ENCODE assay signal across 12 cellular contexts in genomic region chr2:20439503-20439902, GRCh38. TPM values are rescaled to one million over a fixed set of nuclear protein-coding genes. Genes with fewer than 3 reads are reported as not detected.
DNase-seq lines count a peak whose midpoint lies in the region; ATAC-seq lines count a peak whose summit lies in the region.
"Had no signal": no experiment of that assay in that cellular context is flagged by ENCODE, and none has a peak within 500 bp of the region (broad histone marks: within the 10 kb centered on the region; RNA-seq: fewer than 3 reads in every experiment).

No MANE protein-coding gene starts in this region.

- H2BK15ac ChIP-seq in mesenchymal stem cell (ENCODE audit: low read depth, poor library complexity, severe bottlenecking), result no peak overlapping the region

- peak overlapping the region in 1 of 2 experiments; percentile 55 for H3K18ac ChIP-seq in mesenchymal stem cell (ENCODE audit: low read depth in 1 of 2, low read length in 2 of 2)

- no peaks in the 10 kb centered on the region for H3K36me3 Mint-ChIP-seq in effector memory CD8-positive, alpha-beta T cell (ENCODE audit: insufficient read depth)
- H3K36me3 Mint-ChIP-seq: natural killer cell treated with Interleukin-12 subunit alpha and Interleukin-12 subunit beta and Interleukin-15 and Interleukin-18, amount 100 ng/mL, for 72 hours had no signal

- H3K27me3 ChIP-seq in mesenchymal stem cell (ENCODE audit: control insufficient read depth in 1 of 2, insufficient read depth in 1 of 2, low read length in 2 of 2) (no peaks in the 10 kb centered on the region), aorta (ENCODE audit: control insufficient read depth in 1 of 2, insufficient read depth in 2 of 2, low read length in 1 of 2) (no peaks in the 10 kb centered on the region)

- H3K4me2 ChIP-seq in mesenchymal stem cell (ENCODE audit: low read length, poor library complexity, severe bottlenecking), result no peak overlapping the region

- intact Hi-C loops in Right ventricle myocardium inferior (cut with DNase I), result no loop called here
- intact Hi-C loops in cardiac septum (cut with DNase I), result no loop called here
- intact Hi-C loops in aorta (cut with DNase I), result loop anchor here in 1 of 2 donors (2.0 kb wide), 1 partner anchor 203 kb away; no protein-coding TSS in a partner anchor

- no peak overlapping the region for H4K8ac ChIP-seq in mesenchymal stem cell (ENCODE audit: low read length)

- H3K9me3 ChIP-seq in mesenchymal stem cell (ENCODE audit: control insufficient read depth, low read length) (no peaks in the 10 kb centered on the region), aorta (ENCODE audit: control insufficient read depth, low read length) (no peaks in the 10 kb centered on the region)

- no peak overlapping the region for H3K4ac ChIP-seq in mesenchymal stem cell (ENCODE audit: low read depth in 1 of 2, low read length in 2 of 2)

- DNase-seq in Right ventricle myocardium inferior (ENCODE audit: missing footprints) (no peak), cardiac septum (ENCODE audit: low spot score) (no peak), mesenchymal stem cell (no peak), aorta (no peak), DMS 273 (lab: John Stamatoyannopoulos, UW; ENCODE audit: unreplicated experiment) (no peak), cerebellar cortex (ENCODE audit: low spot score) (no peak), GOT3 (lab: John Stamatoyannopoulos, UW) (no peak)
- DNase-seq in effector memory CD8-positive, alpha-beta T cell, result no peak
- DNase-seq: NCI-H2107; stimulated activated CD4-positive, alpha-beta T cell treated with anti-CD3 and anti-CD28 coated beads, Interleukin-4, amount 100 ng/mL, for 24 hours; SW 1271 had no signal

- H3K4me3 Mint-ChIP-seq in effector memory CD8-positive, alpha-beta T cell, result no peak overlapping the region
- H3K4me3 Mint-ChIP-seq: natural killer cell treated with Interleukin-12 subunit alpha and Interleukin-12 subunit beta and Interleukin-15 and Interleukin-18, amount 100 ng/mL, for 72 hours had no signal

- peak overlapping the region in 1 of 2 experiments; percentile 41 for H2BK12ac ChIP-seq in mesenchymal stem cell (ENCODE audit: low read length in 2 of 2)

- peak overlapping the region; percentile 19 for H3K27ac ChIP-seq in mesenchymal stem cell (ENCODE audit: low read length, poor library complexity, severe bottlenecking)
- H3K27ac ChIP-seq in aorta (ENCODE audit: low read depth in 1 of 2, low read length in 2 of 2), result peak overlapping the region; percentile 64 to 70

- H3K36me3 ChIP-seq in mesenchymal stem cell (ENCODE audit: control insufficient read depth in 1 of 2, insufficient read depth in 2 of 2, low read depth in 1 of 2, low read length in 2 of 2) (no peaks in the 10 kb centered on the region), aorta (ENCODE audit: control insufficient read depth in 1 of 2, insufficient read depth in 2 of 2, low read length in 1 of 2) (no peaks in the 10 kb centered on the region)

- peaks cover 8 to 50% of the 10 kb centered on the region in 2 donors for H3K27me3 Mint-ChIP-seq in effector memory CD8-positive, alpha-beta T cell

- no peak overlapping the region for H3K23ac ChIP-seq in mesenchymal stem cell (ENCODE audit: low read length in 2 of 2)

- H3K4me1 ChIP-seq in mesenchymal stem cell (ENCODE audit: control insufficient read depth, insufficient read depth, low read depth, low read length) (peaks cover 11% of the 10 kb centered on the region), aorta (ENCODE audit: control insufficient read depth in 1 of 2, insufficient read depth in 2 of 2, low read length in 2 of 2) (peaks cover 0 to 3% of the 10 kb centered on the region in 2 donors)

- H2AK5ac ChIP-seq in mesenchymal stem cell (ENCODE audit: low read length, severe bottlenecking), result peak overlapping the region; percentile 61

- H3K27ac Mint-ChIP-seq in effector memory CD8-positive, alpha-beta T cell, result no peak overlapping the region
- H3K27ac Mint-ChIP-seq: natural killer cell treated with Interleukin-12 subunit alpha and Interleukin-12 subunit beta and Interleukin-15 and Interleukin-18, amount 100 ng/mL, for 72 hours had no signal

- no peaks in the 10 kb centered on the region for H3K79me1 ChIP-seq in mesenchymal stem cell (replicated peaks; ENCODE audit: low read length, poor library complexity, severe bottlenecking)

- H3K9me3 Mint-ChIP-seq in effector memory CD8-positive, alpha-beta T cell, result no peaks in the 10 kb centered on the region
- H3K9me3 Mint-ChIP-seq: natural killer cell treated with Interleukin-12 subunit alpha and Interleukin-12 subunit beta and Interleukin-15 and Interleukin-18, amount 100 ng/mL, for 72 hours had no signal

- no peak overlapping the region for H4K91ac ChIP-seq in mesenchymal stem cell (ENCODE audit: low read length)

- 92% methylated on average over 5 of the region's 5 CpGs for WGBS in mesenchymal stem cell
- WGBS in aorta, 2 donors, result 86 to 87% methylated on average over 5 of the region's 5 CpGs

- ATAC-seq in Right ventricle myocardium inferior (peak; percentile 53), aorta (ENCODE audit: low FRiP score) (peak; percentile 26)
- ATAC-seq in effector memory CD8-positive, alpha-beta T cell (replicated peaks), result peak; percentile 12

- H3K4me3 ChIP-seq in mesenchymal stem cell (ENCODE audit: insufficient read depth in 1 of 2, low read depth in 1 of 2, low read length in 2 of 2) (no peak overlapping the region), aorta (ENCODE audit: low read length in 2 of 2) (no peak overlapping the region)

- no peaks in the 10 kb centered on the region for H3K4me1 Mint-ChIP-seq in effector memory CD8-positive, alpha-beta T cell (ENCODE audit: low read depth in 2 of 2)

- H2BK5ac ChIP-seq in mesenchymal stem cell (ENCODE audit: low read depth, low read length, poor library complexity, severe bottlenecking), result no peak overlapping the region

- no peak overlapping the region for H2BK120ac ChIP-seq in mesenchymal stem cell (ENCODE audit: low read depth, low read length)

- H2AFZ ChIP-seq in mesenchymal stem cell (ENCODE audit: low read depth, low read length), result no peak overlapping the region

- no peak overlapping the region for H3K14ac ChIP-seq in mesenchymal stem cell (ENCODE audit: low read length in 2 of 2)

- H3K9ac ChIP-seq in mesenchymal stem cell (ENCODE audit: low read length), result no peak overlapping the region

RNA-seq across cellular contexts. Expression of gene RHOB, which starts 7.4 kb away (rescaled TPM):
- total RNA-seq in Right ventricle myocardium inferior (208 TPM), cardiac septum (98.4 TPM), aorta (1,000 to 10,000 TPM in 1 of 2 donors, 100 to 1,000 TPM in 1; 271 to 1,049 TPM)
- polyA plus RNA-seq in mesenchymal stem cell (2013, experiment 1 of 2), result 126 TPM
- 126 TPM for polyA plus RNA-seq in mesenchymal stem cell (2013, experiment 2 of 2)
- 100 to 1,000 TPM; 150 to 580 TPM for polyA plus RNA-seq in aorta
